In the genomic region with DNA sequence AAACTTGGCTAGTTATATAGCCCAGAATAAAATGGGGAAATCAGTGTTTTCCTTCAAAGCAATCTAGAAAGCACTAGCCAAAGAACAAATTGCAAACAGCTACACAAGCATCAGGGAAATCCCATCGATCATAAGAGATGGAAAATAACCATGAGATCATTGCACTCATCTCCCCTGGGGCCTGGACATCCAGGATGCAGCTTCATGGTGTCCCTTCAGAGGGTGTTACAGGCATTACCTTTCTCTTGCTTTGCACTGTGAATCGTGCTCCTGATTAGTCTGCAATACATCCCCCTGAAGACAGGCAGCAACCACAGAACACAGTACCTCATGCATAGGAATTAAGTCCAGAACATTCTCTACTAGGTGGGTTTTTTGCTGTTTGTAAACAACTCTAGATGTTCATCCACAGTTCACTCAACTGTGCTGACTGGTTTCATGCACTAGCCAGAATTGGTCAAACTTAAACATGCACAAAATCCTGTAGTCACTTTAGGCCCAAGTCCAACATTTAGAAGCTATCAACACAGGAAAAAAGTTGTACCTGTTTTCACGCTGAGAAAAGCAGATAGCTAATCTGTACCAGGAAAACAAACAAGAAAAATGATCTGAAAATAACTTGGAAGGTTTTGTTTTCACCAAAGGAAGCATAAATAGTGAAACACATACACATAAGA, we compare ENCODE assay signal across 15 cellular contexts.
DNase-seq lines count a peak whose midpoint lies in the region; ATAC-seq, FAIRE-seq and TF ChIP-seq lines count a peak whose summit lies in the region.
"Had no signal": no experiment of that assay in that cellular context is flagged by ENCODE, and none has a peak within 500 bp of the region (broad histone marks: within the 10 kb centered on the region; RNA-seq: fewer than 3 reads in every experiment).

No MANE protein-coding gene starts in this region.

- no peaks in the 10 kb centered on the region for H3K9me2 ChIP-seq in GM23248 (ENCODE audit: insufficient read depth)

- no peak overlapping the region for H3K4me3 Mint-ChIP-seq in stimulated activated naive B cell treated with anti-CD40 and anti-IgM and Interleukin-4, amounts not matched to agents 10 μg/mL and 1 μg/mL and 100 μg/mL, for 72 hours
- H3K4me3 Mint-ChIP-seq: activated CD4-positive, alpha-beta memory T cell treated with anti-CD3 and anti-CD28 coated beads, Interleukin-2, amount 10 ng/mL, durations not matched to agents 7 days and 5 days; activated naive CD4-positive, alpha-beta T cell treated with anti-CD3 and anti-CD28 coated beads for 36 hours had no signal

- H3K4me3 ChIP-seq in GM23248 = no peak overlapping the region
- H3K4me3 ChIP-seq in choroid plexus epithelial cell (ENCODE audit: low read depth, low read length) = no peak overlapping the region
- H3K4me3 ChIP-seq in HepG2 (replicated peaks in 1 of 3; ENCODE audit: insufficient read depth in 1 of 3, low read depth in 2 of 3, low read length in 3 of 3) = no peak overlapping the region
- no peak overlapping the region for H3K4me3 ChIP-seq in kidney (ENCODE audit: low read length in 2 of 2)

- H3K9ac ChIP-seq in GM23248 = no peak overlapping the region
- H3K9ac ChIP-seq in HepG2 (ENCODE audit: insufficient read depth, low read depth, low read length) = no peak overlapping the region
- H3K9ac ChIP-seq in kidney (ENCODE audit: low read length in 2 of 2) = no peak overlapping the region

- CTCF ChIA-PET in HepG2 (lab: Yijun Ruan, JAX; ENCODE audit: low intra/inter-chr PET ratio, low total read pairs) = no interaction called here

- TF ChIP-seq RAD21 in HepG2 (CRISPR knock-in tag; IDR thresholded peaks at IDR 0.05) = no peak

- DNase-seq in GM23248 (peak; percentile 30), choroid plexus epithelial cell (ENCODE audit: low read depth) (no peak), HepG2 (ENCODE audit: low spot score) (peak; percentile 3), kidney (no peak), NCI-H2081 treated with DMSO at 0.1 percent for 48 hours (lab: John Stamatoyannopoulos, UW) (no peak)
- peak; percentile 29 for DNase-seq in stimulated activated naive B cell treated with anti-CD40 and anti-IgM and Interleukin-4, amounts not matched to agents 10 μg/mL and 1 μg/mL and 100 μg/mL, for 72 hours
- DNase-seq: activated CD4-positive, alpha-beta memory T cell treated with anti-CD3 and anti-CD28 coated beads, Interleukin-2, amount 10 ng/mL, durations not matched to agents 7 days and 5 days; activated naive CD4-positive, alpha-beta T cell treated with anti-CD3 and anti-CD28 coated beads for 36 hours; central memory CD4-positive, alpha-beta T cell; Karpas-422; NCI-H1694 treated with DMSO at 0.1 percent for 48 hours; NCI-H526 had no signal

- ATAC-seq in HepG2 = no peak
- ATAC-seq in stimulated activated naive B cell treated with anti-CD40 and anti-IgM and Interleukin-4, amounts not matched to agents 10 μg/mL and 1 μg/mL and 100 μg/mL, for 72 hours (replicated peaks) = peak; percentile 56 to 58
- no peak for ATAC-seq in HG03469 (IDR thresholded peaks at IDR 0.05; ENCODE audit: unreplicated experiment)
- no peak for ATAC-seq in HG02571 (IDR thresholded peaks at IDR 0.05; ENCODE audit: unreplicated experiment)

- no peaks in the 10 kb centered on the region for H3K36me3 ChIP-seq in GM23248 (ENCODE audit: low read depth)
- no peaks in the 10 kb centered on the region for H3K36me3 ChIP-seq in HepG2 (replicated peaks in 1 of 2; ENCODE audit: control insufficient read depth in 1 of 2, insufficient read depth in 2 of 2, low read length in 2 of 2)
- no peaks in the 10 kb centered on the region for H3K36me3 ChIP-seq in kidney (ENCODE audit: control insufficient read depth in 1 of 2, insufficient read depth in 2 of 2, low read length in 2 of 2)

- H3F3A ChIP-seq in GM23248 (ENCODE audit: insufficient read depth) = peaks cover 26% of the 10 kb centered on the region

- H3K27ac ChIP-seq in GM23248 (no peak overlapping the region), HepG2 (ENCODE audit: extremely low read length, insufficient read depth, low read length) (no peak overlapping the region), kidney (ENCODE audit: low read depth in 2 of 2, low read length in 2 of 2) (no peak overlapping the region)
- H3K27ac ChIP-seq: C4-2B had no signal

- H3K27me3 Mint-ChIP-seq in stimulated activated naive B cell treated with anti-CD40 and anti-IgM and Interleukin-4, amounts not matched to agents 10 μg/mL and 1 μg/mL and 100 μg/mL, for 72 hours = no peaks in the 10 kb centered on the region
- H3K27me3 Mint-ChIP-seq: activated CD4-positive, alpha-beta memory T cell treated with anti-CD3 and anti-CD28 coated beads, Interleukin-2, amount 10 ng/mL, durations not matched to agents 7 days and 5 days had no signal

- H3K4me2 ChIP-seq in GM23248 (ENCODE audit: unreplicated experiment) (no peak overlapping the region), HepG2 (ENCODE audit: low read depth, low read length) (no peak overlapping the region)

- no peaks in the 10 kb centered on the region for H3K9me3 Mint-ChIP-seq in stimulated activated naive B cell treated with anti-CD40 and anti-IgM and Interleukin-4, amounts not matched to agents 10 μg/mL and 1 μg/mL and 100 μg/mL, for 72 hours
- H3K9me3 Mint-ChIP-seq: activated CD4-positive, alpha-beta memory T cell treated with anti-CD3 and anti-CD28 coated beads, Interleukin-2, amount 10 ng/mL, durations not matched to agents 7 days and 5 days; activated naive CD4-positive, alpha-beta T cell treated with anti-CD3 and anti-CD28 coated beads for 36 hours had no signal

- peaks cover 45 to 75% of the 10 kb centered on the region in 2 donors for H3K4me1 Mint-ChIP-seq in stimulated activated naive B cell treated with anti-CD40 and anti-IgM and Interleukin-4, amounts not matched to agents 10 μg/mL and 1 μg/mL and 100 μg/mL, for 72 hours

- H3K36me3 Mint-ChIP-seq in stimulated activated naive B cell treated with anti-CD40 and anti-IgM and Interleukin-4, amounts not matched to agents 10 μg/mL and 1 μg/mL and 100 μg/mL, for 72 hours = peaks cover 2 to 10% of the 10 kb centered on the region in 2 donors

- POLR2A ChIA-PET in HepG2 (lab: Yijun Ruan, JAX) = no interaction called here

- no peaks in the 10 kb centered on the region for H3K9me3 ChIP-seq in GM23248 (ENCODE audit: low read depth)
- no peaks in the 10 kb centered on the region for H3K9me3 ChIP-seq in HepG2 (ENCODE audit: low read length)
- H3K9me3 ChIP-seq in kidney (ENCODE audit: control insufficient read depth in 1 of 2, low read length in 2 of 2) = no peaks in the 10 kb centered on the region

- no peak overlapping the region for H3K27ac Mint-ChIP-seq in stimulated activated naive B cell treated with anti-CD40 and anti-IgM and Interleukin-4, amounts not matched to agents 10 μg/mL and 1 μg/mL and 100 μg/mL, for 72 hours
- H3K27ac Mint-ChIP-seq: activated CD4-positive, alpha-beta memory T cell treated with anti-CD3 and anti-CD28 coated beads, Interleukin-2, amount 10 ng/mL, durations not matched to agents 7 days and 5 days; activated naive CD4-positive, alpha-beta T cell treated with anti-CD3 and anti-CD28 coated beads for 36 hours had no signal

- H3K79me2 ChIP-seq in GM23248 (ENCODE audit: insufficient read depth) (no peaks in the 10 kb centered on the region), HepG2 (ENCODE audit: insufficient read depth, low read length) (no peaks in the 10 kb centered on the region)

- H2AFZ ChIP-seq in GM23248 (no peak overlapping the region), HepG2 (ENCODE audit: low read length) (no peak overlapping the region)

- peaks cover 37% of the 10 kb centered on the region for H3K4me1 ChIP-seq in GM23248 (ENCODE audit: insufficient read depth)
- peaks cover 41% of the 10 kb centered on the region for H3K4me1 ChIP-seq in HepG2 (ENCODE audit: insufficient read depth, low read length)
- H3K4me1 ChIP-seq in kidney (ENCODE audit: control insufficient read depth in 1 of 2, insufficient read depth in 1 of 2, low read depth in 1 of 2, low read length in 2 of 2) = peaks cover 12 to 16% of the 10 kb centered on the region in 2 donors

- TF ChIP-seq EP300 in HepG2 (IDR thresholded peaks at IDR 0.05; ENCODE audit: low read depth in 2 of 2, low read length in 2 of 2) = no peak; a peak in 1 of 4 replicates
- no peak for TF ChIP-seq EP300 in HepG2 (CRISPR knock-in tag; IDR thresholded peaks at IDR 0.05; ENCODE audit: borderline replicate concordance)

- 39 to 42% methylated on average over 3 of the region's 3 CpGs for WGBS in GM23248 (ENCODE audit: low coverage in 1 of 2, low lambda C conversion rate in 2 of 2, missing lambda C conversion rate in 2 of 2), 2 experiments
- WGBS in HepG2 (ENCODE audit: low lambda C conversion rate) = 0% methylated on average over 3 of the region's 3 CpGs

- H4K20me1 ChIP-seq in GM23248 (ENCODE audit: insufficient read depth) (no peaks in the 10 kb centered on the region), HepG2 (ENCODE audit: insufficient read depth, low read length) (no peaks in the 10 kb centered on the region)

- in situ Hi-C loops in GM23248 (cut with MboI) = no loop called here
- in situ Hi-C loops in HepG2 (cut with HindIII; ENCODE audit: extremely low pct_ligation_motif_present, low pct_unique_long_range_greater_than_20kb) = loop anchor here (25.0 kb wide), 1 partner anchor 735 kb away; no protein-coding TSS in a partner anchor

- FAIRE-seq in HepG2 (lab: Jason Lieb, UNC) = no peak
- FAIRE-seq in kidney (lab: Jason Lieb, UNC) = no peak

- intact Hi-C loops in HepG2 (cut with micrococcal nuclease; ENCODE audit: unreplicated experiment) (no loop called here), kidney (cut with DNase I) (loop anchor here (10.0 kb wide), 1 partner anchor 112 kb away; no protein-coding TSS in a partner anchor)

- BruUV-seq in HepG2 (replicated peaks; lab: Mats Ljungman, UMichigan) = no TSS peak

- TF ChIP-seq CTCF in choroid plexus epithelial cell (conservative IDR thresholded peaks at IDR 0.05; ENCODE audit: low read depth, low read length) (peak; percentile 38), HepG2 (CRISPR knock-in tag; IDR thresholded peaks at IDR 0.05) (no peak), kidney (IDR thresholded peaks at IDR 0.05; ENCODE audit: borderline replicate concordance, extremely low read depth, insufficient read depth) (no peak)

- TF ChIP-seq POLR2A in HepG2 (IDR thresholded peaks at IDR 0.05; ENCODE audit: insufficient read depth in 1 of 2, low read depth in 2 of 2, low read length in 2 of 2) = no peak

- H3K27me3 ChIP-seq in GM23248 (replicated peaks; ENCODE audit: insufficient read depth) = no peaks in the 10 kb centered on the region
- 0 out of 5 replicates have a peak, but pooled peaks cover 0 to 1% of the 10 kb centered on the region in 2 experiments for H3K27me3 ChIP-seq in HepG2 (ENCODE audit: control insufficient read depth in 1 of 2, insufficient read depth in 2 of 2, low read length in 2 of 2)

TF ChIP-seq in HepG2, 621 proteins besides CTCF, POLR2A, EP300 and RAD21 (continues in another document):
- TF ChIP-seq, protein P1, sequence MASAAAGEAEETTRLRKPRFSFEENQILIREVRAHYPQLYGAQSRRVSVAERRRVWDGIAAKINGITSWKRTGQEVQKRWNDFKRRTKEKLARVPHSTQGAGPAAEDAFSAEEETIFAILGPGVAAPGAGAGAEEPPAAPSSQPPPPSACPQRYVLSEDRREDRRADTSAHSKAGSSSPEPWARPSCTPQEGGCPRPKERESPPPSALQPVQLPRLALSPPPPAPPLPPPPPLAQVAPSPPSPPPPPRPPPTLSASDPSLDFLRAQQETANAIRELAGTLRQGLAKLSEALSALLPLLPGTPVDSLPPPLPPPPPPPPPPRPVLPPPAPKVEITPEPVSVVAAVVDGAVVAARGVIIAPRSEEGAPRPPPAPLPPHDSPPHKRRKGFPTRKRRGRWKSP (CRISPR knock-in tag; IDR thresholded peaks at IDR 0.05) = no peak

Comparison
In these comparisons a context has a peak if more than half of its experiments do, and no peak if none do; other contexts are left out.
1. DNase-seq: peak in GM23248 (single experiment), HepG2 (single experiment) and stimulated activated naive B cell treated with anti-CD40 and anti-IgM and Interleukin-4, amounts not matched to agents 10 μg/mL and 1 μg/mL and 100 μg/mL, for 72 hours (single experiment); none in choroid plexus epithelial cell (single experiment), kidney (single experiment) and NCI-H2081 treated with DMSO at 0.1 percent for 48 hours (single experiment).
2. ATAC-seq: peak in stimulated activated naive B cell treated with anti-CD40 and anti-IgM and Interleukin-4, amounts not matched to agents 10 μg/mL and 1 μg/mL and 100 μg/mL, for 72 hours (2 of 2); none in HepG2 (single experiment), HG03469 (single experiment) and HG02571 (single experiment).